Comparison of ENCODE assay signal across 8 cellular contexts in genomic region chr11:110428956-110429613, GRCh38. TPM values are rescaled to one million over a fixed set of nuclear protein-coding genes. Genes with fewer than 3 reads are reported as not detected.
DNase-seq lines count a peak whose midpoint lies in the region; ATAC-seq and TF ChIP-seq lines count a peak whose summit lies in the region.

No MANE protein-coding gene starts in this region.

- no peaks in the 10 kb centered on the region for H3K27me3 ChIP-seq in kidney epithelial cell (ENCODE audit: control insufficient read depth, insufficient read depth, low read length)
- no peaks in the 10 kb centered on the region for H3K27me3 ChIP-seq in testis

- peak overlapping the region; percentile 97 for H3K4me3 ChIP-seq in kidney epithelial cell (ENCODE audit: low read depth, low read length)
- H3K4me3 ChIP-seq in testis: peak overlapping the region; percentile 91 to 96

- H3K4me1 Mint-ChIP-seq in activated CD8-positive, alpha-beta memory T cell treated with anti-CD3 and anti-CD28 coated beads, Interleukin-2, amount 10 ng/mL, durations not matched to agents 7 days and 5 days: peaks cover 39% of the 10 kb centered on the region
- peaks cover 38% of the 10 kb centered on the region for H3K4me1 Mint-ChIP-seq in activated T-helper 2 cell treated with anti-CD3 and anti-CD28 coated beads, Interferon-gamma antibody, Interleukin-2, Interleukin-4, amounts not matched to agents 10 μg/mL and 5 μg/mL and 100 μg/mL, durations not matched to agents 14 hours and 24 hours and 36 hours (ENCODE audit: low read depth)

- no peaks in the 10 kb centered on the region for H3K27me3 Mint-ChIP-seq in activated CD8-positive, alpha-beta memory T cell treated with anti-CD3 and anti-CD28 coated beads, Interleukin-2, amount 10 ng/mL, durations not matched to agents 7 days and 5 days
- no peaks in the 10 kb centered on the region for H3K27me3 Mint-ChIP-seq in activated T-helper 2 cell treated with anti-CD3 and anti-CD28 coated beads, Interferon-gamma antibody, Interleukin-2, Interleukin-4, amounts not matched to agents 10 μg/mL and 5 μg/mL and 100 μg/mL, durations not matched to agents 14 hours and 24 hours and 36 hours (ENCODE audit: low read depth)

- peak overlapping the region; percentile 74 for H3K4me3 Mint-ChIP-seq in activated CD8-positive, alpha-beta memory T cell treated with anti-CD3 and anti-CD28 coated beads, Interleukin-2, amount 10 ng/mL, durations not matched to agents 7 days and 5 days
- peak overlapping the region; percentile 74 for H3K4me3 Mint-ChIP-seq in activated T-helper 2 cell treated with anti-CD3 and anti-CD28 coated beads, Interferon-gamma antibody, Interleukin-2, Interleukin-4, amounts not matched to agents 10 μg/mL and 5 μg/mL and 100 μg/mL, durations not matched to agents 14 hours and 24 hours and 36 hours (ENCODE audit: low read depth)

- intact Hi-C loops in activated T-helper 2 cell treated with anti-CD3 and anti-CD28 coated beads, Interferon-gamma antibody, Interleukin-2, Interleukin-4, amounts not matched to agents 10 μg/mL and 5 μg/mL and 100 μg/mL, durations not matched to agents 14 hours and 24 hours and 36 hours (cut with micrococcal nuclease): loop anchor here (1.0 to 2.0 kb wide), 3 partner anchors 24 to 132 kb away; partner anchors contain the start of gene RDX
- intact Hi-C loops in testis (cut with DNase I; ENCODE audit: low total_unique reads): no loop called here

- H3K36me3 ChIP-seq in kidney epithelial cell (ENCODE audit: control insufficient read depth, insufficient read depth, low read length) (no peaks in the 10 kb centered on the region), testis (ENCODE audit: low read depth, missing control alignments) (no peaks in the 10 kb centered on the region)

- H3K27ac Mint-ChIP-seq in activated CD8-positive, alpha-beta memory T cell treated with anti-CD3 and anti-CD28 coated beads, Interleukin-2, amount 10 ng/mL, durations not matched to agents 7 days and 5 days: peak overlapping the region; percentile 78
- peak overlapping the region; percentile 67 for H3K27ac Mint-ChIP-seq in activated T-helper 2 cell treated with anti-CD3 and anti-CD28 coated beads, Interferon-gamma antibody, Interleukin-2, Interleukin-4, amounts not matched to agents 10 μg/mL and 5 μg/mL and 100 μg/mL, durations not matched to agents 14 hours and 24 hours and 36 hours

- peaks cover 22% of the 10 kb centered on the region for H3K4me1 ChIP-seq in testis

- ATAC-seq in activated CD8-positive, alpha-beta memory T cell treated with anti-CD3 and anti-CD28 coated beads, Interleukin-2, amount 10 ng/mL, durations not matched to agents 7 days and 5 days: no peak
- no peak for ATAC-seq in GM18861 (IDR thresholded peaks at IDR 0.05; ENCODE audit: unreplicated experiment)

- TF ChIP-seq CTCF in kidney epithelial cell (IDR thresholded peaks at IDR 0.05; ENCODE audit: insufficient read depth, low read length, poor library complexity, severe bottlenecking) (no peak), testis (IDR thresholded peaks at IDR 0.05) (no peak)

- no peaks in the 10 kb centered on the region for H3K9me3 Mint-ChIP-seq in activated CD8-positive, alpha-beta memory T cell treated with anti-CD3 and anti-CD28 coated beads, Interleukin-2, amount 10 ng/mL, durations not matched to agents 7 days and 5 days (ENCODE audit: low read depth)
- H3K9me3 Mint-ChIP-seq in activated T-helper 2 cell treated with anti-CD3 and anti-CD28 coated beads, Interferon-gamma antibody, Interleukin-2, Interleukin-4, amounts not matched to agents 10 μg/mL and 5 μg/mL and 100 μg/mL, durations not matched to agents 14 hours and 24 hours and 36 hours: no peaks in the 10 kb centered on the region

- TF ChIP-seq POLR2A in testis (IDR thresholded peaks at IDR 0.05): no peak

- WGBS in testis, 2 donors: 34 to 35% methylated on average over 8 of the region's 8 CpGs

- peak overlapping the region; percentile 91 to 95 for H3K27ac ChIP-seq in testis

- no peaks in the 10 kb centered on the region for H3K9me3 ChIP-seq in testis

- no peak for DNase-seq in activated CD8-positive, alpha-beta memory T cell treated with anti-CD3 and anti-CD28 coated beads, Interleukin-2, amount 10 ng/mL, durations not matched to agents 7 days and 5 days
- DNase-seq in activated CD8-positive, alpha-beta memory T cell treated with anti-CD3 and anti-CD28 coated beads for 24 hours: no peak
- no peak for DNase-seq in activated T-helper 2 cell treated with anti-CD3 and anti-CD28 coated beads, Interferon-gamma antibody, Interleukin-2, Interleukin-4, amounts not matched to agents 10 μg/mL and 5 μg/mL and 100 μg/mL, durations not matched to agents 14 hours and 24 hours and 36 hours (ENCODE audit: low spot score)
- DNase-seq in kidney epithelial cell (ENCODE audit: low read depth) (no peak), testis (peak; percentile 41), SKM-1 (lab: John Stamatoyannopoulos, UW; ENCODE audit: unreplicated experiment) (no peak)
- DNase-seq in stimulated activated CD4-positive, alpha-beta T cell treated with anti-CD3 and anti-CD28 coated beads, Interleukin-1b, Interleukin-23, amount 100 ng/mL, for 48 hours: no peak

- CTCF ChIA-PET in activated CD8-positive, alpha-beta memory T cell treated with anti-CD3 and anti-CD28 coated beads, Interleukin-2, amount 10 ng/mL, durations not matched to agents 7 days and 5 days (lab: Charles Lee): interaction anchor here (0.7 to 9.4 kb wide), 19 partner anchors 8 to 801 kb away, joined by 3 to 80 read pairs (median 4); partner anchors contain the start of gene RDX

- peaks cover 3% of the 10 kb centered on the region for H3K36me3 Mint-ChIP-seq in activated CD8-positive, alpha-beta memory T cell treated with anti-CD3 and anti-CD28 coated beads, Interleukin-2, amount 10 ng/mL, durations not matched to agents 7 days and 5 days
- peaks cover 5% of the 10 kb centered on the region for H3K36me3 Mint-ChIP-seq in activated T-helper 2 cell treated with anti-CD3 and anti-CD28 coated beads, Interferon-gamma antibody, Interleukin-2, Interleukin-4, amounts not matched to agents 10 μg/mL and 5 μg/mL and 100 μg/mL, durations not matched to agents 14 hours and 24 hours and 36 hours (ENCODE audit: low read depth)

RNA-seq across cellular contexts. Expression of gene FDX1, which starts 0.7 kb away (rescaled TPM):
- 10 to 100 TPM; 11.2 to 19.0 TPM for total RNA-seq in activated CD8-positive, alpha-beta memory T cell treated with anti-CD3 and anti-CD28 coated beads, Interleukin-2, amount 10 ng/mL, durations not matched to agents 7 days and 5 days
- 13.0 and 13.1 TPM in 2 replicates for total RNA-seq in activated T-helper 2 cell treated with anti-CD3 and anti-CD28 coated beads, Interferon-gamma antibody, Interleukin-2, Interleukin-4, amounts not matched to agents 10 μg/mL and 5 μg/mL and 100 μg/mL, durations not matched to agents 14 hours and 24 hours and 36 hours
- total RNA-seq in kidney epithelial cell (10.3 and 11.5 TPM in 2 replicates), testis (10 to 100 TPM; 12.9 to 13.9 TPM)
- polyA plus RNA-seq in testis (ENCODE audit: insufficient read depth, low read depth, low replicate concordance): 13.1 TPM
